ENCODE assay signal across 9 cellular contexts in the genomic region with DNA sequence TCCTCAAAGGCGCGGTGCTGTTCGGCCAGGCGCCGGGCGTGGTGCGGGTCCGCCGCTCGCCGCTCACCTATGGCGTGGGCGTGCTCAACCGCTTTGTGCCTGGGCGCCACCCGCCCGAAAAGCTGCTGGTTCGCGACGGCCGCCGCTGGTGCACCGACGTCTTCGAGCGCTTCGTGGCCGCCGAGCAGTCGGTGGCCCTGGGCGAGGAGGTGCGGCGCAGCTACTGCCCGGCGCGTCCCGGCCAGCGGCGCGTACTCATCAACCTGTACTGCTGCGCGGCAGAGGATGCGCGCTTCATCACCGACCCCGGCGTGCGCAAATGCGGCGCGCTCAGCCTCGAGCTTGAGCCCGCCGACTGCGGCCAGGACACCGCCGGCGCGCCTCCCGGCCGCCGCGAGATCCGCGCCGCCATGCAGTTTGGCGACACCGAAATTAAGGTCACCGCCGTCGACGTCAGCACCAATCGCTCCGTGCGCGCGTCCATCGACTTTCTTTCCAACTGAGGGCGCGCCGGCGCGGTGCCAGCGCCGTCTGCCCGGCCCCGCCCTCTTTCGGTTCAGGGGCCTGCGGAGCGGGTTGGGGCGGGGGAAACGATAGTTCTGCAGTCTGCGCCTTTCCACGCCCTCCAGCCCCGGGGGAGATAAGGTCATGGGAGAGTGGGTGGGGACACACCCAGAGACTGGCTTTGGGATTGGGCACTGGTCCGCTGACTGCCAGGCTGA. TPM values are rescaled to one million over a fixed set of nuclear protein-coding genes. Genes with fewer than 3 reads are reported as not detected.
DNase-seq lines count a peak whose midpoint lies in the region; ATAC-seq, FAIRE-seq and TF ChIP-seq lines count a peak whose summit lies in the region.
"Had no signal": no experiment of that assay in that cellular context is flagged by ENCODE, and none has a peak within 500 bp of the region (broad histone marks: within the 10 kb centered on the region; RNA-seq: fewer than 3 reads in every experiment).

No MANE protein-coding gene starts in this region.

- FAIRE-seq in RCC 7860 (lab: Jason Lieb, UNC): no peak
- FAIRE-seq: endothelial cell of umbilical vein had no signal

- H3K4me1 Mint-ChIP-seq in effector memory CD8-positive, alpha-beta T cell (ENCODE audit: low read depth in 2 of 2): peaks cover 0 to 3% of the 10 kb centered on the region in 2 donors

- H3K27me3 ChIP-seq in muscle layer of duodenum (ENCODE audit: low read depth, low read length) (no peaks in the 10 kb centered on the region), suprapubic skin (peaks cover 3% of the 10 kb centered on the region)

- no peak for TF ChIP-seq POLR2A in suprapubic skin (IDR thresholded peaks at IDR 0.05)

- peaks cover 6 to 23% of the 10 kb centered on the region in 2 donors for H3K27me3 Mint-ChIP-seq in effector memory CD8-positive, alpha-beta T cell

- DNase-seq in HT-29 (ENCODE audit: low spot score): peak; percentile 33
- peak; percentile 29 to 61 for DNase-seq in activated CD4-positive, alpha-beta T cell treated with anti-CD3 and anti-CD28 coated beads for 4 hours
- peak in 2 of 3 experiments; percentile 27 to 32 for DNase-seq in effector memory CD8-positive, alpha-beta T cell
- no peak for DNase-seq in suprapubic skin (ENCODE audit: low spot score in 2 of 2)
- no peak for DNase-seq in RCC 7860 (ENCODE audit: low spot score)
- DNase-seq in dermis blood vessel endothelial cell: no peak

- H3K27ac ChIP-seq in muscle layer of duodenum (ENCODE audit: low read length) (no peak overlapping the region), suprapubic skin (no peak overlapping the region)

- no peak for TF ChIP-seq EP300 in suprapubic skin (IDR thresholded peaks at IDR 0.05)

- no peak for TF ChIP-seq CTCF in suprapubic skin (IDR thresholded peaks at IDR 0.05)

- peak overlapping the region in 1 of 2 donors; percentile 69 for H3K4me3 Mint-ChIP-seq in effector memory CD8-positive, alpha-beta T cell

- ATAC-seq in effector memory CD8-positive, alpha-beta T cell (replicated peaks): peak; percentile 57
- no peak for ATAC-seq in GM21786 (IDR thresholded peaks at IDR 0.05; ENCODE audit: unreplicated experiment)

- H3K4me3 ChIP-seq in muscle layer of duodenum (ENCODE audit: low read depth in 1 of 2, low read length in 2 of 2): peak overlapping the region; percentile 30 to 62
- peak overlapping the region; percentile 49 for H3K4me3 ChIP-seq in suprapubic skin

- no peak overlapping the region for H3K27ac Mint-ChIP-seq in effector memory CD8-positive, alpha-beta T cell

- H3K9me3 ChIP-seq in muscle layer of duodenum (ENCODE audit: control insufficient read depth in 1 of 2, low read length in 2 of 2) (no peaks in the 10 kb centered on the region), suprapubic skin (no peaks in the 10 kb centered on the region)

- peaks cover 0 to 8% of the 10 kb centered on the region in 2 donors for H3K4me1 ChIP-seq in muscle layer of duodenum (ENCODE audit: control insufficient read depth in 1 of 2, insufficient read depth in 2 of 2, low read length in 2 of 2)
- H3K4me1 ChIP-seq in suprapubic skin: peaks cover 27% of the 10 kb centered on the region

- no peaks in the 10 kb centered on the region for H3K9me3 Mint-ChIP-seq in effector memory CD8-positive, alpha-beta T cell

- WGBS in suprapubic skin: 62% methylated on average over 52 of the region's 96 CpGs

- H3K36me3 ChIP-seq in muscle layer of duodenum (ENCODE audit: control insufficient read depth in 1 of 2, insufficient read depth in 2 of 2, low read length in 2 of 2) (peaks cover 4 to 23% of the 10 kb centered on the region in 2 donors), suprapubic skin (peaks cover 23% of the 10 kb centered on the region)

- H3K36me3 Mint-ChIP-seq in effector memory CD8-positive, alpha-beta T cell (ENCODE audit: insufficient read depth): peaks cover 3% of the 10 kb centered on the region

RNA-seq across cellular contexts. Expression of a gene that starts 15.7 kb away (rescaled TPM):
- total RNA-seq in HT-29 (2014; rRNA removed; shearing (Covaris generic)): 137 TPM in 2 replicates
- total RNA-seq in suprapubic skin (10 to 100 TPM in 3 of 4 donors, 1 to 10 TPM in 1; 8.4 to 20.3 (median 18.9) TPM), dermis blood vessel endothelial cell (12.1 and 34.7 TPM in 2 replicates)

RNA-seq across cellular contexts. Expression of a gene that starts 19.3 kb away (rescaled TPM):
- not detected in 2 replicates for total RNA-seq in HT-29 (2014; rRNA removed; shearing (Covaris generic))
- total RNA-seq in suprapubic skin (1 to 10 TPM; 1.9 to 8.7 (median 4.4) TPM), dermis blood vessel endothelial cell (15.1 and 16.7 TPM in 2 replicates)

RNA-seq across cellular contexts. Expression of a gene that starts 29.4 kb away (rescaled TPM):
- total RNA-seq in HT-29 (2014; rRNA removed; shearing (Covaris generic)): 0.81 and 0.92 TPM in 2 replicates
- total RNA-seq in suprapubic skin: not detected
- total RNA-seq in dermis blood vessel endothelial cell: 0.05 TPM in 1 of 2 replicates, not detected in the other

RNA-seq across cellular contexts. Expression of a gene that starts 34.7 kb away (rescaled TPM):
- total RNA-seq in HT-29 (2014; rRNA removed; shearing (Covaris generic)): 205 and 222 TPM in 2 replicates
- total RNA-seq in suprapubic skin: 10 to 100 TPM; 57.0 to 81.4 (median 66.4) TPM
- total RNA-seq in dermis blood vessel endothelial cell: 115 and 124 TPM in 2 replicates

RNA-seq across cellular contexts. Expression of a gene that starts 39.4 kb away (rescaled TPM):
- not detected in 2 replicates for total RNA-seq in HT-29 (2014; rRNA removed; shearing (Covaris generic))
- total RNA-seq in suprapubic skin (1 to 10 TPM in 2 of 4 donors, under 1 TPM in 2; 0.60 to 3.5 (median 1.1) TPM), dermis blood vessel endothelial cell (not detected in 2 replicates)
- total RNA-seq: endothelial cell of umbilical vein had no signal

Comparison
In these comparisons a context has a peak if more than half of its experiments do, and no peak if none do; other contexts are left out.
1. DNase-seq: peak in HT-29 (single experiment), activated CD4-positive, alpha-beta T cell treated with anti-CD3 and anti-CD28 coated beads for 4 hours (2 of 2) and effector memory CD8-positive, alpha-beta T cell (2 of 3); none in suprapubic skin (0 of 2), RCC 7860 (single experiment) and dermis blood vessel endothelial cell (single experiment).